ENCODE assay signal across 19 cellular contexts in the genomic region with DNA sequence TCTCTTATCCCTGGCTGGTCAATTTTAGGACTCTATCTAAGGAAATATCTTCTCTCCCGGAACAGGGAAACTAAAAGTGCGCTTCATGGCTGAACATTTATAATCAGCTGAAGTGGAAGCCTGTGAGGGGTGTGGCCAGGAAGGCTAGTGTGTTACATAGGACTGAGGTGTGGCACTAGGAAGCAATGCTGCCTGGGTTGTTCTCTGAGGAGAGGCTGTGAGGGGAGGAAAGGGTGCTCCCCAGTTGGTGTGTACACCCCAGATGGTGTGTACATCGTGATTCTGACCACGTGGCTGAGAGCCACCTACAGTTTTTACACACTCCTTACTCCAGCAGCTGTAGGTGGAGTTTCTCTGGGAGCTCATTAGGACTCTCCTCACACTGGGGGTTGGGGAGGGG. TPM values are rescaled to one million over a fixed set of nuclear protein-coding genes. Genes with fewer than 3 reads are reported as not detected.
A peak's percentile ranks its signal among the peaks of the same experiment; 100 is the strongest.
DNase-seq lines count a peak whose midpoint lies in the region; ATAC-seq and TF ChIP-seq lines count a peak whose summit lies in the region.
"Had no signal": no experiment of that assay in that cellular context is flagged by ENCODE, and none has a peak within 500 bp of the region (broad histone marks: within the 10 kb centered on the region; RNA-seq: fewer than 3 reads in every experiment).

No MANE protein-coding gene starts in this region.

- H3K4me1 ChIP-seq in HEK293 (ENCODE audit: control insufficient read depth, insufficient read depth, low read length) (no peaks in the 10 kb centered on the region), Peyer's patch (no peaks in the 10 kb centered on the region), smooth muscle cell (ENCODE audit: low read depth) (no peaks in the 10 kb centered on the region)
- H3K4me1 ChIP-seq: testis had no signal

- TF ChIP-seq CTCF in HEK293 (tag by site-specific recombination; IDR thresholded peaks at IDR 0.05): no peak
- TF ChIP-seq CTCF in Peyer's patch (IDR thresholded peaks at IDR 0.05): no peak
- no peak for TF ChIP-seq CTCF in smooth muscle cell (IDR thresholded peaks at IDR 0.05; ENCODE audit: borderline replicate concordance, insufficient read depth, poor library complexity, severe bottlenecking)

- H4K20me1 ChIP-seq in smooth muscle cell (ENCODE audit: low read depth): no peaks in the 10 kb centered on the region

- 89% methylated on average over 4 of the region's 4 CpGs for WGBS in smooth muscle cell (ENCODE audit: low lambda C conversion rate)

- H3F3A ChIP-seq in smooth muscle cell (ENCODE audit: low read depth): no peaks in the 10 kb centered on the region

- H3K27ac ChIP-seq in HEK293 (ENCODE audit: extremely low read depth, low read depth, low read length): no peak overlapping the region
- peak overlapping the region in 3 of 4 donors; percentile 16 to 64 (median 58) for H3K27ac ChIP-seq in Peyer's patch
- no peak overlapping the region for H3K27ac ChIP-seq in smooth muscle cell (ENCODE audit: low read depth)
- H3K27ac ChIP-seq: ascending aorta, SK-N-MC, testis had no signal

- no peak overlapping the region for H3K9ac ChIP-seq in smooth muscle cell (ENCODE audit: low read depth)

- CTCF ChIA-PET in HEK293 (lab: Yijun Ruan, JAX): interaction anchor here (0.6 to 1.3 kb wide), 4 partner anchors 17 to 294 kb away, joined by 3 to 4 read pairs (median 3); no protein-coding TSS in a partner anchor

- POLR2A ChIA-PET in HEK293 (lab: Yijun Ruan, JAX): no interaction called here

- no peaks in the 10 kb centered on the region for H3K9me3 ChIP-seq in HEK293 (ENCODE audit: control insufficient read depth, insufficient read depth, low read depth, low read length)
- no peaks in the 10 kb centered on the region for H3K9me3 ChIP-seq in Peyer's patch
- H3K9me3 ChIP-seq in smooth muscle cell (replicated peaks; ENCODE audit: low read depth): no peaks in the 10 kb centered on the region
- H3K9me3 ChIP-seq: ascending aorta, testis had no signal

- peak; percentile 100 for ATAC-seq in left colon
- ATAC-seq in GM18520 (IDR thresholded peaks at IDR 0.05; ENCODE audit: unreplicated experiment): no peak
- ATAC-seq: Panc1 had no signal

- no peaks in the 10 kb centered on the region for H3K79me2 ChIP-seq in smooth muscle cell (ENCODE audit: low read depth)

- DNase-seq in Peyer's patch: peak in 2 of 3 donors; percentile 65 to 80
- peak; percentile 75 to 89 for DNase-seq in left colon
- DNase-seq in smooth muscle cell (lab: John Stamatoyannopoulos, UW; ENCODE audit: unreplicated experiment): no peak
- no peak for DNase-seq in NCI-H2227 (lab: John Stamatoyannopoulos, UW; ENCODE audit: unreplicated experiment)
- DNase-seq in cerebellum (ENCODE audit: low spot score): no peak
- DNase-seq: activated CD4-positive, CD25-positive, alpha-beta regulatory T cell treated with anti-CD3 and anti-CD28 coated beads, Interleukin-2, amount 50 U/mL, for 72 hours; activated CD8-positive, alpha-beta memory T cell treated with anti-CD3 and anti-CD28 coated beads for 24 hours; activated T-cell treated with anti-CD3 and anti-CD28 coated beads, Interleukin-2, amount 50 U/mL, for 48 hours; COR-L47; MG63; midbrain; NCI-H1436 treated with DMSO at 0.1 percent for 48 hours; stimulated activated CD4-positive, alpha-beta T cell treated with anti-CD3 and anti-CD28 coated beads, Interleukin-12 subunit alpha, Interleukin-12 subunit beta, amount 100 ng/mL, for 4 hours; testis had no signal

- peaks cover 9 to 73% of the 10 kb centered on the region in 2 experiments for H3K36me3 ChIP-seq in HEK293 (ENCODE audit: control insufficient read depth in 2 of 2, insufficient read depth in 1 of 2, low read length in 2 of 2)
- H3K36me3 ChIP-seq in Peyer's patch: peaks cover 0 to 34% (median 6%) of the 10 kb centered on the region in 3 donors
- H3K36me3 ChIP-seq in smooth muscle cell (ENCODE audit: low read depth): no peaks in the 10 kb centered on the region

- no peak overlapping the region for H2AFZ ChIP-seq in smooth muscle cell (ENCODE audit: low read depth)

- TF ChIP-seq POLR2A in Peyer's patch (IDR thresholded peaks at IDR 0.05): no peak

- peak overlapping the region; percentile 31 for H3K4me2 ChIP-seq in smooth muscle cell

- intact Hi-C loops in left colon (cut with DNase I, micrococcal nuclease): no loop called here

- H3K4me3 ChIP-seq in HEK293 (ENCODE audit: low read depth, low read length): no peak overlapping the region
- peak overlapping the region in 1 of 4 donors; percentile 25 for H3K4me3 ChIP-seq in Peyer's patch
- H3K4me3 ChIP-seq in smooth muscle cell: no peak overlapping the region
- H3K4me3 ChIP-seq: ascending aorta, MG63, SK-N-MC, testis had no signal

- H3K27me3 ChIP-seq in Peyer's patch (no peaks in the 10 kb centered on the region), smooth muscle cell (ENCODE audit: low read depth) (no peaks in the 10 kb centered on the region)
- H3K27me3 ChIP-seq: ascending aorta, MG63, testis had no signal

TF ChIP-seq in HEK293, 187 proteins besides CTCF, POLR2A, EP300 and RAD21:
- TF ChIP-seq ZFHX2 (tag by site-specific recombination; conservative IDR thresholded peaks at IDR 0.05) (0 out of 2 replicates have a peak, but pooled peaks have one; percentile 11), ZNF121 (tag by site-specific recombination; IDR thresholded peaks at IDR 0.05) (no peak), MZF1 (tag by site-specific recombination; IDR thresholded peaks at IDR 0.05; ENCODE audit: borderline replicate concordance) (peak; percentile 23; the same call in 1 of the 2 replicates), KLF1 (tag by site-specific recombination; IDR thresholded peaks at IDR 0.05) (peak; percentile 67; the same call in 1 of the 2 replicates)
- TF ChIP-seq, protein P1, sequence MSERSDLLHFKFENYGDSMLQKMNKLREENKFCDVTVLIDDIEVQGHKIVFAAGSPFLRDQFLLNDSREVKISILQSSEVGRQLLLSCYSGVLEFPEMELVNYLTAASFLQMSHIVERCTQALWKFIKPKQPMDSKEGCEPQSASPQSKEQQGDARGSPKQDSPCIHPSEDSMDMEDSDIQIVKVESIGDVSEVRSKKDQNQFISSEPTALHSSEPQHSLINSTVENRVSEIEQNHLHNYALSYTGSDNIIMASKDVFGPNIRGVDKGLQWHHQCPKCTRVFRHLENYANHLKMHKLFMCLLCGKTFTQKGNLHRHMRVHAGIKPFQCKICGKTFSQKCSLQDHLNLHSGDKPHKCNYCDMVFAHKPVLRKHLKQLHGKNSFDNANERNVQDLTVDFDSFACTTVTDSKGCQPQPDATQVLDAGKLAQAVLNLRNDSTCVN (tag by site-specific recombination; optimal IDR thresholded peaks at IDR 0.05): no peak
TF ChIP-seq in HEK293: peak in this region for 3.

RNA-seq across cellular contexts. Expression of a gene that starts 16.3 kb away (rescaled TPM):
- total RNA-seq in Peyer's patch: 10 to 100 TPM; 25.7 to 43.0 (median 29.6) TPM
- 10 to 100 TPM; 51.2 to 54.0 TPM for total RNA-seq in left colon
- 39.2 and 40.9 TPM in 2 replicates for total RNA-seq in smooth muscle cell
- 54.3 and 59.2 TPM in 2 replicates for polyA plus RNA-seq in smooth muscle cell
- total RNA-seq in cerebellum: 18.1 TPM

Comparison
In these comparisons a context has a peak if more than half of its experiments do, and no peak if none do; other contexts are left out.
1. H3K27ac ChIP-seq: peak in Peyer's patch (3 of 4); none in HEK293 (single experiment) and smooth muscle cell (single experiment).
2. DNase-seq: peak in Peyer's patch (2 of 3) and left colon (2 of 2); none in smooth muscle cell (single experiment), NCI-H2227 (single experiment) and cerebellum (single experiment).